ENCODE assay signal across 1 cellular context in genomic region chr6:108835218-108835850, GRCh38.
A peak's percentile ranks its signal among the peaks of the same experiment; 100 is the strongest.
TF ChIP-seq lines count a peak whose summit lies in the region.

No MANE protein-coding gene starts in this region.

TF ChIP-seq in HepG2, 621 proteins besides CTCF, POLR2A, EP300 and RAD21 (continued from another document):
- TF ChIP-seq NFE2L1 (CRISPR knock-in tag; IDR thresholded peaks at IDR 0.05; ENCODE audit: borderline replicate concordance): no peak
- peak; percentile 32; the same call in 1 of the 2 replicates for TF ChIP-seq HOXA3 (CRISPR knock-in tag; IDR thresholded peaks at IDR 0.05)
- no peak for TF ChIP-seq HMGA1 (CRISPR knock-in tag; conservative IDR thresholded peaks at IDR 0.05)
- TF ChIP-seq HNRNPLL (IDR thresholded peaks at IDR 0.05; ENCODE audit: low read depth, low read length, poor library complexity, severe bottlenecking): no peak
- 0 out of 2 replicates have a peak, but pooled peaks have one; percentile 29 for TF ChIP-seq SALL2 (CRISPR knock-in tag; IDR thresholded peaks at IDR 0.05)
- TF ChIP-seq RFX5 (IDR thresholded peaks at IDR 0.05; ENCODE audit: low read depth, low read length): peak; percentile 23; the same call in 1 of the 2 replicates
- peak; percentile 31; the same call in 1 of the 2 replicates for TF ChIP-seq FOXA3 (CRISPR knock-in tag; IDR thresholded peaks at IDR 0.05)
- TF ChIP-seq FOSL1 (CRISPR knock-in tag; IDR thresholded peaks at IDR 0.05; ENCODE audit: borderline replicate concordance): no peak
- TF ChIP-seq MIXL1 (CRISPR knock-in tag; IDR thresholded peaks at IDR 0.05): 0 out of 2 replicates have a peak, but pooled peaks have one; percentile 46
- TF ChIP-seq DNMT3B (CRISPR knock-in tag; conservative IDR thresholded peaks at IDR 0.05): no peak
- TF ChIP-seq ZFX (CRISPR knock-in tag; IDR thresholded peaks at IDR 0.05; ENCODE audit: low read depth): 0 out of 2 replicates have a peak, but pooled peaks have one; percentile 16
- peak; percentile 93 for TF ChIP-seq STAG1 (CRISPR knock-in tag; IDR thresholded peaks at IDR 0.05)
- no peak for TF ChIP-seq LCORL (IDR thresholded peaks at IDR 0.05)
- TF ChIP-seq LCORL (CRISPR knock-in tag; IDR thresholded peaks at IDR 0.05): 0 out of 2 replicates have a peak, but pooled peaks have one; percentile 23
- TF ChIP-seq, protein P1, sequence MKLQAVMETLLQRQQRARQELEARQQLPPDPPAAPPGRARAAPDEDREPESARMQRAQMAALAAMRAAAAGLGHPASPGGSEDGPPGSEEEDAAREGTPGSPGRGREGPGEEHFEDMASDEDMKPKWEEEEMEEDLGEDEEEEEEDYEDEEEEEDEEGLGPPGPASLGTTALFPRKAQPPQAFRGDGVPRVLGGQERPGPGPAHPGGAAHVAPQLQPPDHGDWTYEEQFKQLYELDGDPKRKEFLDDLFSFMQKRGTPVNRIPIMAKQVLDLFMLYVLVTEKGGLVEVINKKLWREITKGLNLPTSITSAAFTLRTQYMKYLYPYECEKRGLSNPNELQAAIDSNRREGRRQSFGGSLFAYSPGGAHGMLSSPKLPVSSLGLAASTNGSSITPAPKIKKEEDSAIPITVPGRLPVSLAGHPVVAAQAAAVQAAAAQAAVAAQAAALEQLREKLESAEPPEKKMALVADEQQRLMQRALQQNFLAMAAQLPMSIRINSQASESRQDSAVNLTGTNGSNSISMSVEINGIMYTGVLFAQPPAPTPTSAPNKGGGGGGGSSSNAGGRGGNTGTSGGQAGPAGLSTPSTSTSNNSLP (IDR thresholded peaks at IDR 0.05; ENCODE audit: low read depth, low read length): 0 out of 2 replicates have a peak, but pooled peaks have one; percentile 14
- TF ChIP-seq SMAD3 (CRISPR knock-in tag; IDR thresholded peaks at IDR 0.05): peak; percentile 60; the same call in 1 of the 2 replicates
- 0 out of 2 replicates have a peak, but pooled peaks have one; percentile 13 for TF ChIP-seq PATZ1 (CRISPR knock-in tag; IDR thresholded peaks at IDR 0.05)
- TF ChIP-seq MAFF (IDR thresholded peaks at IDR 0.05; ENCODE audit: low read depth, low read length): peak; percentile 92
- TF ChIP-seq RXRA (CRISPR knock-in tag; IDR thresholded peaks at IDR 0.05): 0 out of 2 replicates have a peak, but pooled peaks have one; percentile 29
- TF ChIP-seq, protein P2, sequence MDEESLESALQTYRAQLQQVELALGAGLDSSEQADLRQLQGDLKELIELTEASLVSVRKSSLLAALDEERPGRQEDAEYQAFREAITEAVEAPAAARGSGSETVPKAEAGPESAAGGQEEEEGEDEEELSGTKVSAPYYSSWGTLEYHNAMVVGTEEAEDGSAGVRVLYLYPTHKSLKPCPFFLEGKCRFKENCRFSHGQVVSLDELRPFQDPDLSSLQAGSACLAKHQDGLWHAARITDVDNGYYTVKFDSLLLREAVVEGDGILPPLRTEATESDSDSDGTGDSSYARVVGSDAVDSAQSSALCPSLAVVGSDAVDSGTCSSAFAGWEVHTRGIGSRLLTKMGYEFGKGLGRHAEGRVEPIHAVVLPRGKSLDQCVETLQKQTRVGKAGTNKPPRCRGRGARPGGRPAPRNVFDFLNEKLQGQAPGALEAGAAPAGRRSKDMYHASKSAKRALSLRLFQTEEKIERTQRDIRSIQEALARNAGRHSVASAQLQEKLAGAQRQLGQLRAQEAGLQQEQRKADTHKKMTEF (CRISPR knock-in tag; IDR thresholded peaks at IDR 0.05): 0 out of 2 replicates have a peak, but pooled peaks have one; percentile 20
- TF ChIP-seq, protein P3, sequence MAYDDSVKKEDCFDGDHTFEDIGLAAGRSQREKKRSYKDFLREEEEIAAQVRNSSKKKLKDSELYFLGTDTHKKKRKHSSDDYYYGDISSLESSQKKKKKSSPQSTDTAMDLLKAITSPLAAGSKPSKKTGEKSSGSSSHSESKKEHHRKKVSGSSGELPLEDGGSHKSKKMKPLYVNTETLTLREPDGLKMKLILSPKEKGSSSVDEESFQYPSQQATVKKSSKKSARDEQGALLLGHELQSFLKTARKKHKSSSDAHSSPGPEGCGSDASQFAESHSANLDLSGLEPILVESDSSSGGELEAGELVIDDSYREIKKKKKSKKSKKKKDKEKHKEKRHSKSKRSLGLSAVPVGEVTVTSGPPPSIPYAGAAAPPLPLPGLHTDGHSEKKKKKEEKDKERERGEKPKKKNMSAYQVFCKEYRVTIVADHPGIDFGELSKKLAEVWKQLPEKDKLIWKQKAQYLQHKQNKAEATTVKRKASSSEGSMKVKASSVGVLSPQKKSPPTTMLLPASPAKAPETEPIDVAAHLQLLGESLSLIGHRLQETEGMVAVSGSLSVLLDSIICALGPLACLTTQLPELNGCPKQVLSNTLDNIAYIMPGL (CRISPR knock-in tag; IDR thresholded peaks at IDR 0.05; ENCODE audit: borderline replicate concordance in 1 of 2, low read depth in 1 of 2): peak in 1 of 2 experiments; percentile 49; a peak in 1 of 4 replicates
- TF ChIP-seq ZNF501 (CRISPR knock-in tag; IDR thresholded peaks at IDR 0.05): peak; percentile 32; the same call in 1 of the 2 replicates
- peak; percentile 27; the same call in 1 of the 2 replicates for TF ChIP-seq ZNF687 (CRISPR knock-in tag; IDR thresholded peaks at IDR 0.05)
- TF ChIP-seq REPIN1 (CRISPR knock-in tag; IDR thresholded peaks at IDR 0.05; ENCODE audit: borderline replicate concordance, low read depth): 0 out of 2 replicates have a peak, but pooled peaks have one; percentile 24
- TF ChIP-seq KAT8 (CRISPR knock-in tag; IDR thresholded peaks at IDR 0.05): peak; percentile 29; the same call in 1 of the 2 replicates
- TF ChIP-seq, protein P4, sequence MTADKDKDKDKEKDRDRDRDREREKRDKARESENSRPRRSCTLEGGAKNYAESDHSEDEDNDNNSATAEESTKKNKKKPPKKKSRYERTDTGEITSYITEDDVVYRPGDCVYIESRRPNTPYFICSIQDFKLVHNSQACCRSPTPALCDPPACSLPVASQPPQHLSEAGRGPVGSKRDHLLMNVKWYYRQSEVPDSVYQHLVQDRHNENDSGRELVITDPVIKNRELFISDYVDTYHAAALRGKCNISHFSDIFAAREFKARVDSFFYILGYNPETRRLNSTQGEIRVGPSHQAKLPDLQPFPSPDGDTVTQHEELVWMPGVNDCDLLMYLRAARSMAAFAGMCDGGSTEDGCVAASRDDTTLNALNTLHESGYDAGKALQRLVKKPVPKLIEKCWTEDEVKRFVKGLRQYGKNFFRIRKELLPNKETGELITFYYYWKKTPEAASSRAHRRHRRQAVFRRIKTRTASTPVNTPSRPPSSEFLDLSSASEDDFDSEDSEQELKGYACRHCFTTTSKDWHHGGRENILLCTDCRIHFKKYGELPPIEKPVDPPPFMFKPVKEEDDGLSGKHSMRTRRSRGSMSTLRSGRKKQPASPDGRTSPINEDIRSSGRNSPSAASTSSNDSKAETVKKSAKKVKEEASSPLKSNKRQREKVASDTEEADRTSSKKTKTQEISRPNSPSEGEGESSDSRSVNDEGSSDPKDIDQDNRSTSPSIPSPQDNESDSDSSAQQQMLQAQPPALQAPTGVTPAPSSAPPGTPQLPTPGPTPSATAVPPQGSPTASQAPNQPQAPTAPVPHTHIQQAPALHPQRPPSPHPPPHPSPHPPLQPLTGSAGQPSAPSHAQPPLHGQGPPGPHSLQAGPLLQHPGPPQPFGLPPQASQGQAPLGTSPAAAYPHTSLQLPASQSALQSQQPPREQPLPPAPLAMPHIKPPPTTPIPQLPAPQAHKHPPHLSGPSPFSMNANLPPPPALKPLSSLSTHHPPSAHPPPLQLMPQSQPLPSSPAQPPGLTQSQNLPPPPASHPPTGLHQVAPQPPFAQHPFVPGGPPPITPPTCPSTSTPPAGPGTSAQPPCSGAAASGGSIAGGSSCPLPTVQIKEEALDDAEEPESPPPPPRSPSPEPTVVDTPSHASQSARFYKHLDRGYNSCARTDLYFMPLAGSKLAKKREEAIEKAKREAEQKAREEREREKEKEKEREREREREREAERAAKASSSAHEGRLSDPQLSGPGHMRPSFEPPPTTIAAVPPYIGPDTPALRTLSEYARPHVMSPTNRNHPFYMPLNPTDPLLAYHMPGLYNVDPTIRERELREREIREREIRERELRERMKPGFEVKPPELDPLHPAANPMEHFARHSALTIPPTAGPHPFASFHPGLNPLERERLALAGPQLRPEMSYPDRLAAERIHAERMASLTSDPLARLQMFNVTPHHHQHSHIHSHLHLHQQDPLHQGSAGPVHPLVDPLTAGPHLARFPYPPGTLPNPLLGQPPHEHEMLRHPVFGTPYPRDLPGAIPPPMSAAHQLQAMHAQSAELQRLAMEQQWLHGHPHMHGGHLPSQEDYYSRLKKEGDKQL (CRISPR knock-in tag; IDR thresholded peaks at IDR 0.05; ENCODE audit: low read depth): no peak
- peak; percentile 39 for TF ChIP-seq TEAD3 (CRISPR knock-in tag; optimal IDR thresholded peaks at IDR 0.05; ENCODE audit: borderline replicate concordance)
- TF ChIP-seq ZBTB33 (CRISPR knock-in tag; IDR thresholded peaks at IDR 0.05): 0 out of 2 replicates have a peak, but pooled peaks have one; percentile 24
TF ChIP-seq in HepG2: peak in this region for 40.
